ENCODE assay signal across 20 cellular contexts in the genomic region with DNA sequence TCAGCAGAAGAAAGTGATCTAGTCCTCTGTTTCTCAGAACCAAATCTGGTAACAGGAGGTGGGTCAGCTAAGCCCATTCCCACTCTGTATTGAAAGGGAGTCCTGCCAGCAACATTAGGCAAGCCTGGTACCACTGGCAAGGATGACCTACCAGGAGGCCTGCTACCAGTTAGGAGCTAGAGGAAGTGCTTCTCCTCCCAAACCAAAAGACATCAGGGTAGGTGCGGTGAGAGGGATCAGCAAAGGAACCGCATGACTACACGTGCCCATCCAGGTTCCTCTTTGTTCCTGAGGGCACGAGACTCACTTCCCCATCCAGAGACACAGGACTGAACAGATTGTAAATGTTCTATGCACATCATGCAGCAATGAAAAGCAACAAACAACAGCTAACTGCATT. TPM values are rescaled to one million over a fixed set of nuclear protein-coding genes. Genes with fewer than 3 reads are reported as not detected.
DNase-seq lines count a peak whose midpoint lies in the region; ATAC-seq, FAIRE-seq and TF ChIP-seq lines count a peak whose summit lies in the region.
"Had no signal": no experiment of that assay in that cellular context is flagged by ENCODE, and none has a peak within 500 bp of the region (broad histone marks: within the 10 kb centered on the region; RNA-seq: fewer than 3 reads in every experiment).

No MANE protein-coding gene starts in this region.

- CTCF ChIA-PET in activated naive CD4-positive, alpha-beta T cell treated with anti-CD3 and anti-CD28 coated beads, Interleukin-2, amount 10 ng/mL, durations not matched to agents 7 days and 5 days (lab: Charles Lee) = no interaction called here

- H3K4me3 ChIP-seq in neural progenitor cell (no peak overlapping the region), transverse colon (no peak overlapping the region)
- H3K4me3 ChIP-seq: body of pancreas had no signal

- H3F3A ChIP-seq in neural progenitor cell (ENCODE audit: low read depth) = no peaks in the 10 kb centered on the region

- no peak for TF ChIP-seq EP300 in transverse colon (IDR thresholded peaks at IDR 0.05; ENCODE audit: low read depth)

- peak overlapping the region; percentile 99 for H3K27ac Mint-ChIP-seq in activated naive CD8-positive, alpha-beta T cell treated with anti-CD3 and anti-CD28 coated beads, Interleukin-2, amount 50 U/mL, for 24 hours
- H3K27ac Mint-ChIP-seq in neural progenitor cell = no peak overlapping the region
- H3K27ac Mint-ChIP-seq in activated naive CD4-positive, alpha-beta T cell treated with anti-CD3 and anti-CD28 coated beads, Interleukin-2, amount 10 ng/mL, durations not matched to agents 7 days and 5 days = no peak overlapping the region
- H3K27ac Mint-ChIP-seq: activated T-helper 17 cell treated with anti-CD3 and anti-CD28 coated beads, Interleukin-2, amount 50 U/mL, for 72 hours had no signal

- in situ Hi-C loops in transverse colon (cut with MboI; ENCODE audit: low pct_ligation_motif_present in 1 of 4, low pct_unique_long_range_greater_than_20kb in 1 of 4, low sequenced_read_pairs in 3 of 4) = no loop called here

- DNase-seq in GM12891 (ENCODE audit: insufficient read length, low spot score) (no peak), NOMO-1 treated with DMSO at 0.1 percent for 48 hours (lab: John Stamatoyannopoulos, UW; ENCODE audit: unreplicated experiment) (peak; percentile 84), neural progenitor cell (ENCODE audit: low spot score) (no peak), H54 (ENCODE audit: insufficient read length, low spot score) (no peak), DMS53 treated with DMSO at 0.1 percent for 48 hours (lab: John Stamatoyannopoulos, UW; ENCODE audit: unreplicated experiment) (no peak), transverse colon (no peak)
- DNase-seq in activated naive CD8-positive, alpha-beta T cell treated with anti-CD3 and anti-CD28 coated beads, Interleukin-2, amount 50 U/mL, for 24 hours = peak; percentile 23
- no peak for DNase-seq in activated naive CD4-positive, alpha-beta T cell treated with anti-CD3 and anti-CD28 coated beads, Interleukin-2, amount 10 ng/mL, durations not matched to agents 7 days and 5 days
- DNase-seq: activated CD4-positive, CD25-positive, alpha-beta regulatory T cell; foreskin keratinocyte; NCI-H1930; NCI-H748 treated with DMSO at 0.1 percent for 48 hours; stimulated activated CD4-positive, alpha-beta T cell treated with anti-CD3 and anti-CD28 coated beads, Interleukin-4, amount 100 ng/mL, for 4 hours; stomach had no signal

- TF ChIP-seq CTCF in neural progenitor cell (IDR thresholded peaks at IDR 0.05) (no peak), transverse colon (IDR thresholded peaks at IDR 0.05) (no peak)

- TF ChIP-seq POLR2A in GM12891 (IDR thresholded peaks at IDR 0.05; ENCODE audit: low read depth, low read length) (no peak), H54 (IDR thresholded peaks at IDR 0.05; ENCODE audit: low read depth, low read length) (no peak), transverse colon (IDR thresholded peaks at IDR 0.05) (no peak)

- no peak for ATAC-seq in activated naive CD8-positive, alpha-beta T cell treated with anti-CD3 and anti-CD28 coated beads, Interleukin-2, amount 50 U/mL, for 24 hours
- ATAC-seq: activated T-helper 17 cell treated with anti-CD3 and anti-CD28 coated beads, Interleukin-2, amount 50 U/mL, for 72 hours; body of pancreas; foreskin keratinocyte had no signal

- no peaks in the 10 kb centered on the region for H3K79me2 ChIP-seq in neural progenitor cell (ENCODE audit: low read depth)

- H3K27me3 ChIP-seq in neural progenitor cell (no peaks in the 10 kb centered on the region), transverse colon (no peaks in the 10 kb centered on the region)
- H3K27me3 ChIP-seq: body of pancreas, foreskin keratinocyte had no signal

- FAIRE-seq in GM12891 (lab: Jason Lieb, UNC) (peak; percentile 62), H54 (lab: Jason Lieb, UNC) (no peak)

- no peak overlapping the region for H3K4me2 ChIP-seq in neural progenitor cell

- H3K27ac ChIP-seq in neural progenitor cell (no peak overlapping the region), transverse colon (no peak overlapping the region)
- H3K27ac ChIP-seq: body of pancreas, foreskin keratinocyte had no signal

- H3K36me3 Mint-ChIP-seq in activated naive CD8-positive, alpha-beta T cell treated with anti-CD3 and anti-CD28 coated beads, Interleukin-2, amount 50 U/mL, for 24 hours (ENCODE audit: low read depth) = peaks cover 34% of the 10 kb centered on the region
- H3K36me3 Mint-ChIP-seq in neural progenitor cell = no peaks in the 10 kb centered on the region
- H3K36me3 Mint-ChIP-seq in activated naive CD4-positive, alpha-beta T cell treated with anti-CD3 and anti-CD28 coated beads, Interleukin-2, amount 10 ng/mL, durations not matched to agents 7 days and 5 days = no peaks in the 10 kb centered on the region

- peaks cover 6% of the 10 kb centered on the region for H3K9me3 Mint-ChIP-seq in activated naive CD8-positive, alpha-beta T cell treated with anti-CD3 and anti-CD28 coated beads, Interleukin-2, amount 50 U/mL, for 24 hours
- no peaks in the 10 kb centered on the region for H3K9me3 Mint-ChIP-seq in neural progenitor cell
- no peaks in the 10 kb centered on the region for H3K9me3 Mint-ChIP-seq in activated naive CD4-positive, alpha-beta T cell treated with anti-CD3 and anti-CD28 coated beads, Interleukin-2, amount 10 ng/mL, durations not matched to agents 7 days and 5 days
- H3K9me3 Mint-ChIP-seq: activated T-helper 17 cell treated with anti-CD3 and anti-CD28 coated beads, Interleukin-2, amount 50 U/mL, for 72 hours had no signal

- H3K4me1 ChIP-seq in neural progenitor cell (no peaks in the 10 kb centered on the region), transverse colon (no peaks in the 10 kb centered on the region)
- H3K4me1 ChIP-seq: body of pancreas, foreskin keratinocyte, stomach had no signal

- H3K36me3 ChIP-seq in neural progenitor cell = no peaks in the 10 kb centered on the region
- no peaks in the 10 kb centered on the region for H3K36me3 ChIP-seq in transverse colon
- H3K36me3 ChIP-seq: stomach had no signal

- H3K9ac ChIP-seq in neural progenitor cell = no peak overlapping the region

- no peaks in the 10 kb centered on the region for H3K27me3 Mint-ChIP-seq in activated naive CD8-positive, alpha-beta T cell treated with anti-CD3 and anti-CD28 coated beads, Interleukin-2, amount 50 U/mL, for 24 hours
- H3K27me3 Mint-ChIP-seq in neural progenitor cell (ENCODE audit: insufficient read depth, low read depth) = no peaks in the 10 kb centered on the region
- peaks cover 14% of the 10 kb centered on the region for H3K27me3 Mint-ChIP-seq in activated naive CD4-positive, alpha-beta T cell treated with anti-CD3 and anti-CD28 coated beads, Interleukin-2, amount 10 ng/mL, durations not matched to agents 7 days and 5 days

- peak overlapping the region; percentile 47 for H2AFZ ChIP-seq in neural progenitor cell (replicated peaks)

- peak overlapping the region; percentile 82 for H3K4me3 Mint-ChIP-seq in activated naive CD8-positive, alpha-beta T cell treated with anti-CD3 and anti-CD28 coated beads, Interleukin-2, amount 50 U/mL, for 24 hours
- H3K4me3 Mint-ChIP-seq in neural progenitor cell = no peak overlapping the region
- H3K4me3 Mint-ChIP-seq in activated naive CD4-positive, alpha-beta T cell treated with anti-CD3 and anti-CD28 coated beads, Interleukin-2, amount 10 ng/mL, durations not matched to agents 7 days and 5 days = no peak overlapping the region
- H3K4me3 Mint-ChIP-seq: activated T-helper 17 cell treated with anti-CD3 and anti-CD28 coated beads, Interleukin-2, amount 50 U/mL, for 72 hours had no signal

- WGBS in transverse colon (ENCODE audit: low coverage in 1 of 2), 2 donors = 70% methylated on average over 4 of the region's 4 CpGs; no CpG with 5 or more reads in 1 of the 2 donors

- H3K9me3 ChIP-seq in neural progenitor cell (ENCODE audit: low read depth) = no peaks in the 10 kb centered on the region
- H3K9me3 ChIP-seq in transverse colon = no peaks in the 10 kb centered on the region
- H3K9me3 ChIP-seq: body of pancreas, stomach had no signal

- intact Hi-C loops in transverse colon (cut with DNase I; ENCODE audit: low total_unique reads) = no loop called here

- H4K20me1 ChIP-seq in neural progenitor cell (ENCODE audit: low read depth) = no peaks in the 10 kb centered on the region

- peaks cover 55% of the 10 kb centered on the region for H3K4me1 Mint-ChIP-seq in activated naive CD8-positive, alpha-beta T cell treated with anti-CD3 and anti-CD28 coated beads, Interleukin-2, amount 50 U/mL, for 24 hours
- no peaks in the 10 kb centered on the region for H3K4me1 Mint-ChIP-seq in neural progenitor cell
- H3K4me1 Mint-ChIP-seq in activated naive CD4-positive, alpha-beta T cell treated with anti-CD3 and anti-CD28 coated beads, Interleukin-2, amount 10 ng/mL, durations not matched to agents 7 days and 5 days = no peaks in the 10 kb centered on the region
- H3K4me1 Mint-ChIP-seq: activated T-helper 17 cell treated with anti-CD3 and anti-CD28 coated beads, Interleukin-2, amount 50 U/mL, for 72 hours had no signal

TF ChIP-seq in GM12891, 5 proteins besides CTCF, POLR2A, EP300 and RAD21:
- TF ChIP-seq POLR2AphosphoS5 (IDR thresholded peaks at IDR 0.05; ENCODE audit: low read depth, low read length) = no peak
- no peak for TF ChIP-seq POU2F2 (IDR thresholded peaks at IDR 0.05; ENCODE audit: low read depth, low read length)
- no peak for TF ChIP-seq TAF1 (IDR thresholded peaks at IDR 0.05; ENCODE audit: low read depth, low read length)
- no peak for TF ChIP-seq PAX5 (IDR thresholded peaks at IDR 0.05; ENCODE audit: insufficient read depth, low read length, severe bottlenecking)
- TF ChIP-seq SPI1 (IDR thresholded peaks at IDR 0.05; ENCODE audit: low read depth, low read length) = no peak

RNA-seq across cellular contexts. Expression of gene KLRC4, which starts 2.8 kb away (rescaled TPM):
- 0.10 TPM for polyA plus RNA-seq in GM12891 (2012; ENCODE audit: low read depth, missing spikeins)
- total RNA-seq in neural progenitor cell (ENCODE audit: low replicate concordance) (not detected in 2 replicates), transverse colon (1 to 10 TPM in 2 of 4 donors, not detected in 2; 1.4 to 2.2 TPM)
- total RNA-seq: activated T-helper 17 cell treated with anti-CD3 and anti-CD28 coated beads, Interleukin-2, amount 50 U/mL, for 72 hours; body of pancreas; Daoy; foreskin keratinocyte; renal cortical epithelial cell had no signal
- polyA plus RNA-seq: BJ, foreskin keratinocyte had no signal

RNA-seq across cellular contexts. Expression of gene KLRC3, which starts 13.7 kb away (rescaled TPM):
- polyA plus RNA-seq in GM12891 (2012; ENCODE audit: low read depth, missing spikeins) = 0.31 TPM
- total RNA-seq in neural progenitor cell (ENCODE audit: low replicate concordance) = not detected in 2 replicates
- not detected for total RNA-seq in transverse colon
- total RNA-seq: activated T-helper 17 cell treated with anti-CD3 and anti-CD28 coated beads, Interleukin-2, amount 50 U/mL, for 72 hours; body of pancreas; Daoy; foreskin keratinocyte; renal cortical epithelial cell had no signal
- polyA plus RNA-seq: BJ, foreskin keratinocyte had no signal

RNA-seq across cellular contexts. Expression of gene KLRK1, which starts 16.9 kb away (rescaled TPM):
- 0.40 TPM for polyA plus RNA-seq in GM12891 (2012; ENCODE audit: low read depth, missing spikeins)
- not detected in 2 replicates for total RNA-seq in neural progenitor cell (ENCODE audit: low replicate concordance)
- 1 to 10 TPM in 3 of 4 donors, not detected in 1; 4.9 to 5.4 (median 5.0) TPM for total RNA-seq in transverse colon
- total RNA-seq: Daoy, foreskin keratinocyte, renal cortical epithelial cell had no signal
- polyA plus RNA-seq: BJ, foreskin keratinocyte had no signal

RNA-seq across cellular contexts. Expression of gene KLRC2, which starts 29.1 kb away (rescaled TPM):
- not detected for polyA plus RNA-seq in GM12891 (2012; ENCODE audit: low read depth, missing spikeins)
- total RNA-seq in neural progenitor cell (ENCODE audit: low replicate concordance) (not detected in 2 replicates), transverse colon (1 to 10 TPM in 2 of 4 donors, under 1 TPM in 1, not detected in 1; 0.80 to 6.8 (median 4.0) TPM)
- total RNA-seq: activated T-helper 17 cell treated with anti-CD3 and anti-CD28 coated beads, Interleukin-2, amount 50 U/mL, for 72 hours; foreskin keratinocyte; renal cortical epithelial cell; SK-MEL-5 had no signal
- polyA plus RNA-seq: BJ, foreskin keratinocyte had no signal

RNA-seq across cellular contexts. Expression of gene KLRC1, which starts 46.5 kb away (rescaled TPM):
- not detected for polyA plus RNA-seq in GM12891 (2012; ENCODE audit: low read depth, missing spikeins)
- total RNA-seq in neural progenitor cell (ENCODE audit: low replicate concordance) (not detected in 2 replicates), transverse colon (1 to 10 TPM in 2 of 4 donors, not detected in 2; 1.4 to 2.6 TPM)
- total RNA-seq: Daoy, foreskin keratinocyte had no signal
- polyA plus RNA-seq: BJ, foreskin keratinocyte had no signal

Comparison
In these comparisons a context has a peak if more than half of its experiments do, and no peak if none do; other contexts are left out.
1. DNase-seq: peak in NOMO-1 treated with DMSO at 0.1 percent for 48 hours (single experiment) and activated naive CD8-positive, alpha-beta T cell treated with anti-CD3 and anti-CD28 coated beads, Interleukin-2, amount 50 U/mL, for 24 hours (single experiment); none in GM12891 (single experiment), neural progenitor cell (single experiment), H54 (single experiment), DMS53 treated with DMSO at 0.1 percent for 48 hours (single experiment), transverse colon (single experiment) and activated naive CD4-positive, alpha-beta T cell treated with anti-CD3 and anti-CD28 coated beads, Interleukin-2, amount 10 ng/mL, durations not matched to agents 7 days and 5 days (single experiment).